ENCODE assay signal across 19 cellular contexts in the genomic region with DNA sequence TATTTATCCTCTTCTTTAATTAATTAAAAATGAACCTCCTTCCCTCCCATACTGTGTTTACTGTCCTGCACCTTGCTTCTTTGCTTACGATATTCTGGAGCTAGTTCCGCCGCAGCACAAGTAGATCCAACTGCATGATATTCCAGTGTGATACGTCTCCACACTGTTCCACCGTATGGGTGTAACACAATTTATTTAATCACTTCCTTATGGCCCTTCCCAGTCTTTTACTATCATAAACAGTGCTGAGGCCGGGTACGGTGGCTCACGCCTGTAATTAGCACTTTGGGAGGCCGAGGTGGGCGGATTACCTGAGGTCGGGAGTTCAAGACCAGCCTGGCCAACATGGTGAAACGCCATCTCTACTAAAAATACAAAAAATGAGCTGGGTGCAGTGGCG. TPM values are rescaled to one million over a fixed set of nuclear protein-coding genes. Genes with fewer than 3 reads are reported as not detected.
DNase-seq lines count a peak whose midpoint lies in the region; ATAC-seq and TF ChIP-seq lines count a peak whose summit lies in the region.
"Had no signal": no experiment of that assay in that cellular context is flagged by ENCODE, and none has a peak within 500 bp of the region (broad histone marks: within the 10 kb centered on the region; RNA-seq: fewer than 3 reads in every experiment).

No MANE protein-coding gene starts in this region.

- H3K4me3 ChIP-seq in GM23248: 0 out of 2 replicates have a peak overlapping the region, but pooled peaks have one; percentile 8
- peak overlapping the region; percentile 59 for H3K4me3 ChIP-seq in SK-N-MC
- H3K4me3 ChIP-seq: dorsolateral prefrontal cortex, PC-9, stomach had no signal

- peaks cover 56% of the 10 kb centered on the region for H3F3A ChIP-seq in GM23248 (ENCODE audit: insufficient read depth)

- H3K9me3 Mint-ChIP-seq in CD4-positive, alpha-beta T cell: no peaks in the 10 kb centered on the region
- peaks cover 14% of the 10 kb centered on the region for H3K9me3 Mint-ChIP-seq in mesothelial cell of epicardium
- H3K9me3 Mint-ChIP-seq in activated T-helper 2 cell treated with anti-CD3 and anti-CD28 coated beads, Interferon-gamma antibody, Interleukin-2, Interleukin-4, amounts not matched to agents 10 μg/mL and 5 μg/mL and 100 μg/mL, durations not matched to agents 14 hours and 24 hours and 36 hours: peaks cover 10% of the 10 kb centered on the region

- H3K27ac ChIP-seq in CD4-positive, alpha-beta T cell (ENCODE audit: low read depth, low read length): no peak overlapping the region
- H3K27ac ChIP-seq in GM23248: peak overlapping the region; percentile 93
- peak overlapping the region; percentile 94 for H3K27ac ChIP-seq in SK-N-MC
- H3K27ac ChIP-seq: dorsolateral prefrontal cortex, PC-9, stomach had no signal

- WGBS in GM23248 (ENCODE audit: low coverage in 1 of 2, low lambda C conversion rate in 2 of 2, missing lambda C conversion rate in 2 of 2), 2 experiments: 27 to 28% methylated on average over 13 of the region's 13 CpGs

- DNase-seq in CD4-positive, alpha-beta T cell: no peak
- peak; percentile 39 for DNase-seq in GM23248
- no peak for DNase-seq in SK-N-MC (ENCODE audit: low read depth, low spot score)
- DNase-seq in mesothelial cell of epicardium (ENCODE audit: low spot score in 2 of 2, unreplicated experiment in 2 of 2): no peak
- no peak for DNase-seq in activated T-helper 2 cell treated with anti-CD3 and anti-CD28 coated beads, Interferon-gamma antibody, Interleukin-2, Interleukin-4, amounts not matched to agents 10 μg/mL and 5 μg/mL and 100 μg/mL, durations not matched to agents 14 hours and 24 hours and 36 hours (ENCODE audit: low spot score)
- DNase-seq in central memory CD4-positive, alpha-beta T cell: no peak
- DNase-seq in UCSD-AML1 (lab: John Stamatoyannopoulos, UW; ENCODE audit: unreplicated experiment): no peak
- DNase-seq: activated CD4-positive, alpha-beta T cell treated with anti-CD3 and anti-CD28 coated beads for 1 hour; activated CD8-positive, alpha-beta memory T cell treated with anti-CD3 and anti-CD28 coated beads, Interleukin-2, amount 10 ng/mL, durations not matched to agents 7 days and 5 days; activated effector memory CD4-positive, alpha-beta T cell treated with Interleukin-2 at 50 U/mL for 16 hours; dorsolateral prefrontal cortex; foreskin melanocyte; hypothalamus; islet precursor cell; naive thymus-derived CD8-positive, alpha-beta T cell; NCI-H1105 treated with DMSO at 0.1 percent for 48 hours; PC-9; stomach had no signal

- H3K27ac Mint-ChIP-seq in CD4-positive, alpha-beta T cell: peak overlapping the region; percentile 55
- H3K27ac Mint-ChIP-seq in mesothelial cell of epicardium: peak overlapping the region; percentile 35
- H3K27ac Mint-ChIP-seq in activated T-helper 2 cell treated with anti-CD3 and anti-CD28 coated beads, Interferon-gamma antibody, Interleukin-2, Interleukin-4, amounts not matched to agents 10 μg/mL and 5 μg/mL and 100 μg/mL, durations not matched to agents 14 hours and 24 hours and 36 hours: no peak overlapping the region
- H3K27ac Mint-ChIP-seq: activated CD8-positive, alpha-beta memory T cell treated with anti-CD3 and anti-CD28 coated beads, Interleukin-2, amount 10 ng/mL, durations not matched to agents 7 days and 5 days had no signal

- no peak for TF ChIP-seq CTCF in CD4-positive, alpha-beta T cell (IDR thresholded peaks at IDR 0.05)
- TF ChIP-seq CTCF in mesothelial cell of epicardium (IDR thresholded peaks at IDR 0.05; ENCODE audit: unreplicated experiment): no peak

- H4K20me1 ChIP-seq in GM23248 (ENCODE audit: insufficient read depth): no peaks in the 10 kb centered on the region

- peak overlapping the region; percentile 64 for H3K4me2 ChIP-seq in GM23248 (ENCODE audit: unreplicated experiment)
- H3K4me2 ChIP-seq: PC-9 had no signal

- intact Hi-C loops in CD4-positive, alpha-beta T cell (cut with DNase I, micrococcal nuclease): no loop called here
- intact Hi-C loops in activated T-helper 2 cell treated with anti-CD3 and anti-CD28 coated beads, Interferon-gamma antibody, Interleukin-2, Interleukin-4, amounts not matched to agents 10 μg/mL and 5 μg/mL and 100 μg/mL, durations not matched to agents 14 hours and 24 hours and 36 hours (cut with micrococcal nuclease): no loop called here

- ATAC-seq in CD4-positive, alpha-beta T cell (ENCODE audit: poor library complexity): no peak
- ATAC-seq in HG02678 (IDR thresholded peaks at IDR 0.05; ENCODE audit: unreplicated experiment): no peak
- ATAC-seq: naive thymus-derived CD8-positive, alpha-beta T cell had no signal

- POLR2A ChIA-PET in CD4-positive, alpha-beta T cell (lab: Charles Lee): no interaction called here

- H3K27me3 ChIP-seq in CD4-positive, alpha-beta T cell (ENCODE audit: control insufficient read depth, insufficient read depth, low read length): no peaks in the 10 kb centered on the region
- no peaks in the 10 kb centered on the region for H3K27me3 ChIP-seq in GM23248 (replicated peaks; ENCODE audit: insufficient read depth)
- H3K27me3 ChIP-seq: dorsolateral prefrontal cortex, stomach had no signal

- peaks cover 60% of the 10 kb centered on the region for H3K36me3 Mint-ChIP-seq in CD4-positive, alpha-beta T cell (ENCODE audit: low read depth)
- H3K36me3 Mint-ChIP-seq in mesothelial cell of epicardium: peaks cover 30% of the 10 kb centered on the region
- H3K36me3 Mint-ChIP-seq in activated T-helper 2 cell treated with anti-CD3 and anti-CD28 coated beads, Interferon-gamma antibody, Interleukin-2, Interleukin-4, amounts not matched to agents 10 μg/mL and 5 μg/mL and 100 μg/mL, durations not matched to agents 14 hours and 24 hours and 36 hours (ENCODE audit: low read depth): peaks cover 41% of the 10 kb centered on the region

- H3K9ac ChIP-seq in GM23248 (peak overlapping the region; percentile 24; the same call in 1 of the 2 replicates), SK-N-MC (ENCODE audit: insufficient read length) (no peak overlapping the region)

- H3K9me2 ChIP-seq in GM23248 (ENCODE audit: insufficient read depth): no peaks in the 10 kb centered on the region

- H3K27me3 Mint-ChIP-seq in CD4-positive, alpha-beta T cell: no peaks in the 10 kb centered on the region
- no peaks in the 10 kb centered on the region for H3K27me3 Mint-ChIP-seq in mesothelial cell of epicardium (ENCODE audit: low read depth)
- no peaks in the 10 kb centered on the region for H3K27me3 Mint-ChIP-seq in activated T-helper 2 cell treated with anti-CD3 and anti-CD28 coated beads, Interferon-gamma antibody, Interleukin-2, Interleukin-4, amounts not matched to agents 10 μg/mL and 5 μg/mL and 100 μg/mL, durations not matched to agents 14 hours and 24 hours and 36 hours (ENCODE audit: low read depth)
- H3K27me3 Mint-ChIP-seq: activated CD8-positive, alpha-beta memory T cell treated with anti-CD3 and anti-CD28 coated beads, Interleukin-2, amount 10 ng/mL, durations not matched to agents 7 days and 5 days; naive thymus-derived CD8-positive, alpha-beta T cell had no signal

- H3K4me1 ChIP-seq in GM23248 (ENCODE audit: insufficient read depth): peaks cover 86% of the 10 kb centered on the region

- no peaks in the 10 kb centered on the region for H3K9me3 ChIP-seq in CD4-positive, alpha-beta T cell (ENCODE audit: control insufficient read depth, low read length)
- H3K9me3 ChIP-seq in GM23248 (ENCODE audit: low read depth): no peaks in the 10 kb centered on the region
- H3K9me3 ChIP-seq in SK-N-MC (ENCODE audit: low read depth, low read length): peaks cover 6% of the 10 kb centered on the region; the same call in 1 of the 2 replicates

- peaks cover 26% of the 10 kb centered on the region for H3K36me3 ChIP-seq in GM23248 (ENCODE audit: low read depth)
- peaks cover 31% of the 10 kb centered on the region for H3K36me3 ChIP-seq in SK-N-MC (ENCODE audit: insufficient read depth, low read length)

- CTCF ChIA-PET in CD4-positive, alpha-beta T cell (lab: Charles Lee): no interaction called here

- peak overlapping the region; percentile 15 for H3K4me3 Mint-ChIP-seq in CD4-positive, alpha-beta T cell
- H3K4me3 Mint-ChIP-seq in mesothelial cell of epicardium: no peak overlapping the region
- no peak overlapping the region for H3K4me3 Mint-ChIP-seq in activated T-helper 2 cell treated with anti-CD3 and anti-CD28 coated beads, Interferon-gamma antibody, Interleukin-2, Interleukin-4, amounts not matched to agents 10 μg/mL and 5 μg/mL and 100 μg/mL, durations not matched to agents 14 hours and 24 hours and 36 hours (ENCODE audit: low read depth)
- H3K4me3 Mint-ChIP-seq: activated CD8-positive, alpha-beta memory T cell treated with anti-CD3 and anti-CD28 coated beads, Interleukin-2, amount 10 ng/mL, durations not matched to agents 7 days and 5 days had no signal

- H3K79me2 ChIP-seq in GM23248 (ENCODE audit: insufficient read depth): peaks cover 78% of the 10 kb centered on the region

- H2AFZ ChIP-seq in GM23248: no peak overlapping the region
- H2AFZ ChIP-seq: PC-9 had no signal

- H3K4me1 Mint-ChIP-seq in CD4-positive, alpha-beta T cell (ENCODE audit: low read depth): peaks cover 75% of the 10 kb centered on the region
- peaks cover 5% of the 10 kb centered on the region for H3K4me1 Mint-ChIP-seq in mesothelial cell of epicardium
- H3K4me1 Mint-ChIP-seq in activated T-helper 2 cell treated with anti-CD3 and anti-CD28 coated beads, Interferon-gamma antibody, Interleukin-2, Interleukin-4, amounts not matched to agents 10 μg/mL and 5 μg/mL and 100 μg/mL, durations not matched to agents 14 hours and 24 hours and 36 hours (ENCODE audit: low read depth): peaks cover 9% of the 10 kb centered on the region

- in situ Hi-C loops in GM23248 (cut with MboI): no loop called here

RNA-seq across cellular contexts. Expression of gene CNST, which starts 25.7 kb away (rescaled TPM):
- total RNA-seq in CD4-positive, alpha-beta T cell: 10 to 100 TPM; 71.9 to 72.6 TPM
- 41.7 and 44.5 TPM in 2 replicates for total RNA-seq in GM23248 (2014; rRNA removed; shearing (Covaris generic))
- 33.5 and 35.0 TPM in 2 replicates for polyA plus RNA-seq in GM23248 (2016; fragmentation: Nextera tagmentation; extraction: Ambion mirVana)
- 18.0 to 21.1 TPM (median 21.0 TPM) in 3 replicates for total RNA-seq in mesothelial cell of epicardium
- total RNA-seq in activated T-helper 2 cell treated with anti-CD3 and anti-CD28 coated beads, Interferon-gamma antibody, Interleukin-2, Interleukin-4, amounts not matched to agents 10 μg/mL and 5 μg/mL and 100 μg/mL, durations not matched to agents 14 hours and 24 hours and 36 hours: 18.8 and 21.6 TPM in 2 replicates

RNA-seq across cellular contexts. Expression of gene TFB2M, which starts 25.9 kb away (rescaled TPM):
- 1 to 10 TPM; 8.0 to 9.0 TPM for total RNA-seq in CD4-positive, alpha-beta T cell
- 20.6 and 28.8 TPM in 2 replicates for total RNA-seq in GM23248 (2014; rRNA removed; shearing (Covaris generic))
- 32.0 and 32.1 TPM in 2 replicates for polyA plus RNA-seq in GM23248 (2016; fragmentation: Nextera tagmentation; extraction: Ambion mirVana)
- total RNA-seq in mesothelial cell of epicardium: 12.1 to 12.7 TPM (median 12.7 TPM) in 3 replicates
- total RNA-seq in activated T-helper 2 cell treated with anti-CD3 and anti-CD28 coated beads, Interferon-gamma antibody, Interleukin-2, Interleukin-4, amounts not matched to agents 10 μg/mL and 5 μg/mL and 100 μg/mL, durations not matched to agents 14 hours and 24 hours and 36 hours: 21.0 and 21.7 TPM in 2 replicates
